12 cellular contexts compared by ENCODE assay signal in the genomic region with DNA sequence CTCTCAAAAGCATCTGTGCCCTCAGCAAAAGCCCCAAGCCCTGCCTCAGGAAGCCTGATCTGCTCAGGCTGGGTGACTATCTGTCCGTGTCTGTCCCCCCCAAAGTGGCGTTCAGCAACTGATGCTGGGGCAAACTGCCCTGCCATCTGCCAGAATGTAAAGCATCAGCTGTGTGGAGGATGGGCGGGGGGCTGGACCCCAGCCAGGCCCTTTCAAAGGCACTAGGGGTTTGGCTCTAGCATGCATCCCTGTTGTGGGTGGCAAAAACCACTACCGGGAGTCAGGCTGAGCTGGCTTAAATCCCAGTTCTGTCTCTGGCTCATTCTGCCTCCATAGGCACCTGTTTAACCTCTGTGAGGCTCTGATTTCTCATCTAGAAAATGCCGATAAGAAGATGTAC. TPM values are rescaled to one million over a fixed set of nuclear protein-coding genes. Genes with fewer than 3 reads are reported as not detected.
DNase-seq lines count a peak whose midpoint lies in the region; ATAC-seq and TF ChIP-seq lines count a peak whose summit lies in the region.
"Had no signal": no experiment of that assay in that cellular context is flagged by ENCODE, and none has a peak within 500 bp of the region (broad histone marks: within the 10 kb centered on the region; RNA-seq: fewer than 3 reads in every experiment).

No MANE protein-coding gene starts in this region.

- no peak overlapping the region for H3K4me3 Mint-ChIP-seq in activated CD8-positive, alpha-beta T cell treated with anti-CD3 and anti-CD28 coated beads for 36 hours
- no peak overlapping the region for H3K4me3 Mint-ChIP-seq in activated CD8-positive, alpha-beta T cell treated with anti-CD3 and anti-CD28 coated beads, Interleukin-2, amount 10 ng/mL, durations not matched to agents 7 days and 5 days
- H3K4me3 Mint-ChIP-seq: nephron had no signal

- H3K9me3 ChIP-seq in sigmoid colon: no peaks in the 10 kb centered on the region
- H3K9me3 ChIP-seq: vagina had no signal

- no peaks in the 10 kb centered on the region for H3K27me3 ChIP-seq in sigmoid colon
- H3K27me3 ChIP-seq: vagina had no signal

- TF ChIP-seq CTCF in activated CD8-positive, alpha-beta T cell treated with anti-CD3 and anti-CD28 coated beads for 36 hours (IDR thresholded peaks at IDR 0.05): no peak
- TF ChIP-seq CTCF in sigmoid colon (IDR thresholded peaks at IDR 0.05): no peak

- H3K4me1 Mint-ChIP-seq in activated CD8-positive, alpha-beta T cell treated with anti-CD3 and anti-CD28 coated beads for 36 hours (ENCODE audit: low read depth): no peaks in the 10 kb centered on the region
- no peaks in the 10 kb centered on the region for H3K4me1 Mint-ChIP-seq in activated CD8-positive, alpha-beta T cell treated with anti-CD3 and anti-CD28 coated beads, Interleukin-2, amount 10 ng/mL, durations not matched to agents 7 days and 5 days (ENCODE audit: low read depth)

- no peaks in the 10 kb centered on the region for H3K36me3 Mint-ChIP-seq in activated CD8-positive, alpha-beta T cell treated with anti-CD3 and anti-CD28 coated beads for 36 hours (ENCODE audit: low read depth)
- H3K36me3 Mint-ChIP-seq in activated CD8-positive, alpha-beta T cell treated with anti-CD3 and anti-CD28 coated beads, Interleukin-2, amount 10 ng/mL, durations not matched to agents 7 days and 5 days (ENCODE audit: low read depth): no peaks in the 10 kb centered on the region

- no peak overlapping the region for H3K27ac Mint-ChIP-seq in activated CD8-positive, alpha-beta T cell treated with anti-CD3 and anti-CD28 coated beads for 36 hours
- no peak overlapping the region for H3K27ac Mint-ChIP-seq in activated CD8-positive, alpha-beta T cell treated with anti-CD3 and anti-CD28 coated beads, Interleukin-2, amount 10 ng/mL, durations not matched to agents 7 days and 5 days
- H3K27ac Mint-ChIP-seq: nephron had no signal

- TF ChIP-seq POLR2A in sigmoid colon (IDR thresholded peaks at IDR 0.05): no peak

- 67 to 76% methylated on average over 5 of the region's 5 CpGs for WGBS in sigmoid colon, 2 donors

- POLR2A ChIA-PET in activated CD8-positive, alpha-beta T cell treated with anti-CD3 and anti-CD28 coated beads for 36 hours (lab: Charles Lee): no interaction called here
- POLR2A ChIA-PET in activated CD8-positive, alpha-beta T cell treated with anti-CD3 and anti-CD28 coated beads, Interleukin-2, amount 10 ng/mL, durations not matched to agents 7 days and 5 days (lab: Charles Lee): no interaction called here

- H3K4me1 ChIP-seq in sigmoid colon: peaks cover 0 to 35% (median 25%) of the 10 kb centered on the region in 4 donors

- no peak for TF ChIP-seq EP300 in sigmoid colon (IDR thresholded peaks at IDR 0.05)

- ATAC-seq in activated CD8-positive, alpha-beta T cell treated with anti-CD3 and anti-CD28 coated beads for 36 hours: no peak
- no peak for ATAC-seq in activated CD8-positive, alpha-beta T cell treated with anti-CD3 and anti-CD28 coated beads, Interleukin-2, amount 10 ng/mL, durations not matched to agents 7 days and 5 days
- ATAC-seq in GM21367 (IDR thresholded peaks at IDR 0.05; ENCODE audit: unreplicated experiment) (no peak), GM18858 (IDR thresholded peaks at IDR 0.05; ENCODE audit: unreplicated experiment) (no peak)

- peak; percentile 0 for DNase-seq in activated CD8-positive, alpha-beta T cell treated with anti-CD3 and anti-CD28 coated beads for 36 hours
- no peak for DNase-seq in activated CD8-positive, alpha-beta T cell treated with anti-CD3 and anti-CD28 coated beads, Interleukin-2, amount 10 ng/mL, durations not matched to agents 7 days and 5 days
- peak; percentile 70 to 93 for DNase-seq in NCI-H446 (lab: John Stamatoyannopoulos, UW)
- peak; percentile 96 for DNase-seq in cerebellum (ENCODE audit: low spot score)
- peak; percentile 65 for DNase-seq in sigmoid colon
- DNase-seq in NCI-H82 treated with DMSO at 0.1 percent for 48 hours (lab: John Stamatoyannopoulos, UW; ENCODE audit: unreplicated experiment): no peak
- DNase-seq: T-helper 9 cell had no signal

- H3K9me3 Mint-ChIP-seq in activated CD8-positive, alpha-beta T cell treated with anti-CD3 and anti-CD28 coated beads for 36 hours: no peaks in the 10 kb centered on the region
- H3K9me3 Mint-ChIP-seq in activated CD8-positive, alpha-beta T cell treated with anti-CD3 and anti-CD28 coated beads, Interleukin-2, amount 10 ng/mL, durations not matched to agents 7 days and 5 days (ENCODE audit: insufficient read depth): no peaks in the 10 kb centered on the region
- H3K9me3 Mint-ChIP-seq: nephron had no signal

- no peak overlapping the region for H3K4me3 ChIP-seq in sigmoid colon
- H3K4me3 ChIP-seq: vagina had no signal

- CTCF ChIA-PET in activated CD8-positive, alpha-beta T cell treated with anti-CD3 and anti-CD28 coated beads for 36 hours (lab: Charles Lee): no interaction called here
- CTCF ChIA-PET in activated CD8-positive, alpha-beta T cell treated with anti-CD3 and anti-CD28 coated beads, Interleukin-2, amount 10 ng/mL, durations not matched to agents 7 days and 5 days (lab: Charles Lee): no interaction called here

- intact Hi-C loops in activated CD8-positive, alpha-beta T cell treated with anti-CD3 and anti-CD28 coated beads for 36 hours (cut with micrococcal nuclease): no loop called here
- intact Hi-C loops in sigmoid colon (cut with DNase I): no loop called here

- H3K36me3 ChIP-seq in sigmoid colon: no peaks in the 10 kb centered on the region
- H3K36me3 ChIP-seq: vagina had no signal

- no peaks in the 10 kb centered on the region for H3K27me3 Mint-ChIP-seq in activated CD8-positive, alpha-beta T cell treated with anti-CD3 and anti-CD28 coated beads for 36 hours
- H3K27me3 Mint-ChIP-seq in activated CD8-positive, alpha-beta T cell treated with anti-CD3 and anti-CD28 coated beads, Interleukin-2, amount 10 ng/mL, durations not matched to agents 7 days and 5 days (ENCODE audit: low read depth): no peaks in the 10 kb centered on the region

- H3K27ac ChIP-seq in sigmoid colon: no peak overlapping the region
- H3K27ac ChIP-seq: vagina had no signal

RNA-seq across cellular contexts. Expression of gene GPRIN2, which starts 35.5 kb away (rescaled TPM):
- not detected for total RNA-seq in activated CD8-positive, alpha-beta T cell treated with anti-CD3 and anti-CD28 coated beads for 36 hours
- not detected for total RNA-seq in activated CD8-positive, alpha-beta T cell treated with anti-CD3 and anti-CD28 coated beads, Interleukin-2, amount 10 ng/mL, durations not matched to agents 7 days and 5 days
- total RNA-seq in cerebellum: 32.0 TPM
- 1 to 10 TPM in 1 of 4 donors, under 1 TPM in 2, not detected in 1; 0.16 to 1.4 (median 0.27) TPM for total RNA-seq in sigmoid colon
- polyA plus RNA-seq in sigmoid colon: 10 to 100 TPM; 21.7 to 30.0 (median 21.8) TPM

RNA-seq across cellular contexts. Expression of gene NPY4R, which starts 55.2 kb away (rescaled TPM):
- not detected for total RNA-seq in activated CD8-positive, alpha-beta T cell treated with anti-CD3 and anti-CD28 coated beads for 36 hours
- not detected for total RNA-seq in activated CD8-positive, alpha-beta T cell treated with anti-CD3 and anti-CD28 coated beads, Interleukin-2, amount 10 ng/mL, durations not matched to agents 7 days and 5 days
- 0.27 TPM for total RNA-seq in cerebellum
- total RNA-seq in sigmoid colon: 1 to 10 TPM; 1.5 to 6.6 (median 4.1) TPM
- 1 to 10 TPM in 2 of 3 donors, under 1 TPM in 1; 0.46 to 3.1 (median 2.4) TPM for polyA plus RNA-seq in sigmoid colon
- total RNA-seq: glomerular endothelial cell had no signal

RNA-seq across cellular contexts. Expression of gene SYT15, which starts 58.0 kb away (rescaled TPM):
- under 1 TPM; 0.59 to 0.98 TPM for total RNA-seq in activated CD8-positive, alpha-beta T cell treated with anti-CD3 and anti-CD28 coated beads for 36 hours
- 1 to 10 TPM in 1 of 2 experiments, under 1 TPM in 1; 0.55 to 1.0 TPM for total RNA-seq in activated CD8-positive, alpha-beta T cell treated with anti-CD3 and anti-CD28 coated beads, Interleukin-2, amount 10 ng/mL, durations not matched to agents 7 days and 5 days
- total RNA-seq in cerebellum (1.8 TPM), sigmoid colon (1 to 10 TPM in 2 of 4 donors, under 1 TPM in 2; 0.81 to 1.4 (median 1.0) TPM)
- polyA plus RNA-seq in sigmoid colon: 1 to 10 TPM; 1.2 to 1.7 (median 1.2) TPM

Comparison
In these comparisons a context has a peak if more than half of its experiments do, and no peak if none do; other contexts are left out.
1. DNase-seq: peak in activated CD8-positive, alpha-beta T cell treated with anti-CD3 and anti-CD28 coated beads for 36 hours (single experiment), NCI-H446 (2 of 2), cerebellum (single experiment) and sigmoid colon (single experiment); none in activated CD8-positive, alpha-beta T cell treated with anti-CD3 and anti-CD28 coated beads, Interleukin-2, amount 10 ng/mL, durations not matched to agents 7 days and 5 days (single experiment) and NCI-H82 treated with DMSO at 0.1 percent for 48 hours (single experiment).
2. RNA of gene GPRIN2, which starts 35.5 kb away (total RNA-seq): 32.0 TPM in cerebellum (single experiment); 0.16 to 1.4 TPM in sigmoid colon, not detected in activated CD8-positive, alpha-beta T cell treated with anti-CD3 and anti-CD28 coated beads for 36 hours and not detected in activated CD8-positive, alpha-beta T cell treated with anti-CD3 and anti-CD28 coated beads, Interleukin-2, amount 10 ng/mL, durations not matched to agents 7 days and 5 days; every median in the first group is over 10 times any median in the second.